In the genomic region with DNA sequence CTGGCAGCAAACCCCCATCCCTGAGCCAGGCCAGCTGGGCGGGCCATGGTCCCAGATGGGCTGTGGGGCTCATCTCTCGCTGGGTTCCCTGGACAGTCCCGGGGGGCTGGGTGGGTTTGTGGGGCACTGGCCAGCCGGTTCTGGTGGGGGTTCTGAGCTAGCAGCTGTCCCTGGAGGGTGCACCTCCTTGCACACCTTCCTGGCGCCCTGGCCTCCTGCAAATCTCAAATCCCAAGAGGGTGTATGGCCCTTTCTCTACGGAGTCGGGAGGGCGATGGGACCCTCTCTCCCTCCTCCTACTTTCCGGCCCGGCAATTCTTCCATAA, we compare ENCODE assay signal across 11 cellular contexts. TPM values are rescaled to one million over a fixed set of nuclear protein-coding genes. Genes with fewer than 3 reads are reported as not detected.
DNase-seq lines count a peak whose midpoint lies in the region; ATAC-seq and TF ChIP-seq lines count a peak whose summit lies in the region.
"Had no signal": no experiment of that assay in that cellular context is flagged by ENCODE, and none has a peak within 500 bp of the region (broad histone marks: within the 10 kb centered on the region; RNA-seq: fewer than 3 reads in every experiment).

No MANE protein-coding gene starts in this region.

- DNase-seq in heart left ventricle (no peak), right cardiac atrium (no peak), colonic mucosa (no peak), type B pancreatic cell (ENCODE audit: extremely low spot score, unreplicated experiment) (no peak), SW480 (ENCODE audit: low spot score) (no peak)
- DNase-seq: AML-193 had no signal

- H3K4me3 ChIP-seq in heart left ventricle, result peak overlapping the region in 10 of 12 donors; percentile 75 to 97 (median 92)
- H3K4me3 ChIP-seq in right cardiac atrium (ENCODE audit: low read length), result no peak overlapping the region
- peak overlapping the region; percentile 61 for H3K4me3 ChIP-seq in colonic mucosa
- peak overlapping the region; percentile 28 for H3K4me3 ChIP-seq in mesodermal cell (ENCODE audit: extremely low read depth, insufficient read depth, low read length, poor library complexity, severe bottlenecking)

- H3K4me1 ChIP-seq in heart left ventricle (peaks cover 8 to 80% (median 68%) of the 10 kb centered on the region in 12 donors), right cardiac atrium (ENCODE audit: control insufficient read depth, insufficient read depth, low read length) (peaks cover 5% of the 10 kb centered on the region), colonic mucosa (peaks cover 19% of the 10 kb centered on the region), mesodermal cell (ENCODE audit: control insufficient read depth, insufficient read depth, low read length, poor library complexity, severe bottlenecking) (peaks cover 52% of the 10 kb centered on the region)

- no peaks in the 10 kb centered on the region for H3K36me3 Mint-ChIP-seq in type B pancreatic cell
- H3K36me3 Mint-ChIP-seq: activated naive CD4-positive, alpha-beta T cell treated with anti-CD3 and anti-CD28 coated beads, Interleukin-2, amount 50 U/mL, for 72 hours had no signal

- H3K4me1 Mint-ChIP-seq in type B pancreatic cell (ENCODE audit: unreplicated experiment), result peaks cover 6% of the 10 kb centered on the region

- peak overlapping the region; percentile 81 for H3K4me3 Mint-ChIP-seq in type B pancreatic cell
- H3K4me3 Mint-ChIP-seq: stimulated activated naive CD8-positive, alpha-beta T cell treated with anti-CD3 and anti-CD28 coated beads, Interleukin-15, Interleukin-2, amounts not matched to agents 100 ng/mL and 50 ng/mL, for 24 hours had no signal

- no peaks in the 10 kb centered on the region for H3K9me3 Mint-ChIP-seq in type B pancreatic cell
- H3K9me3 Mint-ChIP-seq: activated naive CD4-positive, alpha-beta T cell treated with anti-CD3 and anti-CD28 coated beads, Interleukin-2, amount 50 U/mL, for 72 hours; stimulated activated naive CD8-positive, alpha-beta T cell treated with anti-CD3 and anti-CD28 coated beads, Interleukin-15, Interleukin-2, amounts not matched to agents 100 ng/mL and 50 ng/mL, for 24 hours had no signal

- H3K36me3 ChIP-seq in heart left ventricle, result no peaks in the 10 kb centered on the region
- H3K36me3 ChIP-seq in colonic mucosa, result no peaks in the 10 kb centered on the region
- H3K36me3 ChIP-seq in mesodermal cell (ENCODE audit: control insufficient read depth, insufficient read depth, low read length), result no peaks in the 10 kb centered on the region

- TF ChIP-seq CTCF in heart left ventricle (IDR thresholded peaks at IDR 0.05) (no peak), colonic mucosa (IDR thresholded peaks at IDR 0.05) (no peak), type B pancreatic cell (conservative IDR thresholded peaks at IDR 0.05) (no peak)

- H3K9me3 ChIP-seq in heart left ventricle (no peaks in the 10 kb centered on the region), right cardiac atrium (ENCODE audit: control insufficient read depth, low read length) (no peaks in the 10 kb centered on the region), colonic mucosa (no peaks in the 10 kb centered on the region), mesodermal cell (ENCODE audit: control insufficient read depth, low read length) (no peaks in the 10 kb centered on the region)

- no peak for TF ChIP-seq POLR2A in heart left ventricle (IDR thresholded peaks at IDR 0.05)

- H3K27me3 ChIP-seq in heart left ventricle (peaks cover 0 to 36% (median 0%) of the 10 kb centered on the region in 9 donors), right cardiac atrium (ENCODE audit: control insufficient read depth, insufficient read depth) (no peaks in the 10 kb centered on the region), colonic mucosa (peaks cover 28% of the 10 kb centered on the region)

- intact Hi-C loops in heart left ventricle (cut with DNase I), result loop anchor here in 1 of 10 donors (5.0 kb wide), 1 partner anchor 66 kb away; the partner anchor contains the start of gene ADRM1
- intact Hi-C loops in right cardiac atrium (cut with DNase I), result no loop called here
- intact Hi-C loops in colonic mucosa (cut with DNase I), result no loop called here

- WGBS in heart left ventricle, 4 donors, result 17 to 39% (median 29%) methylated on average over 9 to 10 of the region's 10 CpGs
- WGBS in right cardiac atrium, result 18% methylated on average over 10 of the region's 10 CpGs
- 0 to 10% methylated on average over 1 to 2 of the region's 10 CpGs for WGBS in mesodermal cell (ENCODE audit: insufficient coverage in 2 of 2), 2 experiments

- H3K27ac ChIP-seq in heart left ventricle, result peak overlapping the region; percentile 76 to 97 (median 93)
- no peak overlapping the region for H3K27ac ChIP-seq in right cardiac atrium (ENCODE audit: low read length)
- peak overlapping the region; percentile 46 for H3K27ac ChIP-seq in colonic mucosa
- peak overlapping the region; percentile 52 for H3K27ac ChIP-seq in mesodermal cell (ENCODE audit: low read depth, low read length, severe bottlenecking)

- H3K27me3 Mint-ChIP-seq in type B pancreatic cell, result no peaks in the 10 kb centered on the region

- no peak for ATAC-seq in heart left ventricle
- no peak for ATAC-seq in right cardiac atrium
- ATAC-seq in GM21528 (IDR thresholded peaks at IDR 0.05; ENCODE audit: low FRiP score, unreplicated experiment), result no peak
- ATAC-seq in GM18868 (IDR thresholded peaks at IDR 0.05; ENCODE audit: unreplicated experiment), result no peak
- ATAC-seq: activated naive CD4-positive, alpha-beta T cell treated with anti-CD3 and anti-CD28 coated beads, Interleukin-2, amount 50 U/mL, for 72 hours had no signal

- H3K9ac ChIP-seq in colonic mucosa (ENCODE audit: low read depth in 2 of 2, low read length in 2 of 2), result peak overlapping the region in 1 of 2 donors; percentile 50

- peak overlapping the region; percentile 77 for H3K27ac Mint-ChIP-seq in type B pancreatic cell
- H3K27ac Mint-ChIP-seq: activated naive CD4-positive, alpha-beta T cell treated with anti-CD3 and anti-CD28 coated beads, Interleukin-2, amount 50 U/mL, for 72 hours; stimulated activated naive CD8-positive, alpha-beta T cell treated with anti-CD3 and anti-CD28 coated beads, Interleukin-15, Interleukin-2, amounts not matched to agents 100 ng/mL and 50 ng/mL, for 24 hours had no signal

RNA-seq across cellular contexts. Expression of gene LAMA5, which starts 1.2 kb away (rescaled TPM):
- total RNA-seq in heart left ventricle (100 to 1,000 TPM in 1 of 9 donors, 10 to 100 TPM in 8; 57.4 to 107 (median 73.6) TPM), right cardiac atrium (10 to 100 TPM; 77.4 to 97.9 (median 86.8) TPM), colonic mucosa (10 to 100 TPM; 32.5 to 35.5 TPM), type B pancreatic cell (ENCODE audit: low replicate concordance) (246 and 611 TPM in 2 replicates)
- polyA plus RNA-seq in heart left ventricle (100 to 1,000 TPM in 1 of 2 donors, 10 to 100 TPM in 1; 72.0 to 128 TPM), right cardiac atrium (93.7 TPM)
- 124 TPM for polyA plus RNA-seq in mesodermal cell (2013, experiment 1 of 2)
- 105 TPM for polyA plus RNA-seq in mesodermal cell (2013, experiment 2 of 2)

RNA-seq across cellular contexts. Expression of gene RPS21, which starts 18.6 kb away (rescaled TPM):
- total RNA-seq in heart left ventricle (100 to 1,000 TPM; 434 to 831 (median 670) TPM), right cardiac atrium (100 to 1,000 TPM; 703 to 815 (median 736) TPM), colonic mucosa (1,000 to 10,000 TPM; 1,359 to 1,579 TPM), type B pancreatic cell (ENCODE audit: low replicate concordance) (1,432 and 1,737 TPM in 2 replicates)
- polyA plus RNA-seq in heart left ventricle (1,000 to 10,000 TPM; 1,943 to 3,051 TPM), right cardiac atrium (2,060 TPM)
- polyA plus RNA-seq in mesodermal cell (2013, experiment 1 of 2), result 1,486 TPM
- 1,451 TPM for polyA plus RNA-seq in mesodermal cell (2013, experiment 2 of 2)

RNA-seq across cellular contexts. Expression of gene CABLES2, which starts 38.8 kb away (rescaled TPM):
- total RNA-seq in heart left ventricle, result 10 to 100 TPM in 2 of 9 donors, 1 to 10 TPM in 7; 6.1 to 12.0 (median 8.8) TPM
- 10 to 100 TPM in 1 of 2 donors, 1 to 10 TPM in 1; 2.9 to 10.7 TPM for polyA plus RNA-seq in heart left ventricle
- 10 to 100 TPM; 12.3 to 29.4 (median 16.3) TPM for total RNA-seq in right cardiac atrium
- polyA plus RNA-seq in right cardiac atrium, result 10.9 TPM
- total RNA-seq in colonic mucosa, result 10 to 100 TPM in 1 of 2 donors, 1 to 10 TPM in 1; 7.8 to 10.5 TPM
- 7.6 TPM for polyA plus RNA-seq in mesodermal cell (2013, experiment 1 of 2)
- polyA plus RNA-seq in mesodermal cell (2013, experiment 2 of 2), result 7.3 TPM
- total RNA-seq in type B pancreatic cell (ENCODE audit: low replicate concordance), result 11.7 and 18.4 TPM in 2 replicates

RNA-seq across cellular contexts. Expression of gene RBBP8NL, which starts 59.1 kb away (rescaled TPM):
- total RNA-seq in heart left ventricle (not detected), right cardiac atrium (not detected), colonic mucosa (10 to 100 TPM in 1 of 2 donors, 1 to 10 TPM in 1; 5.9 to 12.5 TPM), type B pancreatic cell (ENCODE audit: low replicate concordance) (7.3 and 17.9 TPM in 2 replicates)
- polyA plus RNA-seq in heart left ventricle (not detected), right cardiac atrium (not detected)
- polyA plus RNA-seq in mesodermal cell (2013, experiment 1 of 2), result not detected
- polyA plus RNA-seq in mesodermal cell (2013, experiment 2 of 2), result not detected
- total RNA-seq: activated naive CD4-positive, alpha-beta T cell treated with anti-CD3 and anti-CD28 coated beads, Interleukin-2, amount 50 U/mL, for 72 hours had no signal
